In genomic region chr13:31116224-31116623, GRCh38 we compare ENCODE assay signal across 23 cellular contexts. TPM values are rescaled to one million over a fixed set of nuclear protein-coding genes. Genes with fewer than 3 reads are reported as not detected.
DNase-seq lines count a peak whose midpoint lies in the region; FAIRE-seq and TF ChIP-seq lines count a peak whose summit lies in the region.
"Had no signal": no experiment of that assay in that cellular context is flagged by ENCODE, and none has a peak within 500 bp of the region (broad histone marks: within the 10 kb centered on the region; RNA-seq: fewer than 3 reads in every experiment).

No MANE protein-coding gene starts in this region.

- no peaks in the 10 kb centered on the region for H3K79me2 ChIP-seq in neural cell (replicated peaks; ENCODE audit: insufficient read depth, low read length)

- H2AFZ ChIP-seq in neural cell (ENCODE audit: low read depth, low read length): no peak overlapping the region
- H2AFZ ChIP-seq: GM23338 had no signal

- no peak for TF ChIP-seq EP300 in neural cell (conservative IDR thresholded peaks at IDR 0.05; ENCODE audit: poor library complexity, severe bottlenecking)

- no peaks in the 10 kb centered on the region for H3K36me3 Mint-ChIP-seq in nephron progenitor cell (ENCODE audit: low read depth)
- H3K36me3 Mint-ChIP-seq: CD8-positive, alpha-beta memory T cell had no signal

- 43 to 48% methylated on average over 4 of the region's 4 CpGs for WGBS in esophagus squamous epithelium, 2 donors

- POLR2A ChIA-PET in RWPE1 (lab: Yijun Ruan, JAX; ENCODE audit: low non-redundant PET): no interaction called here

- no peak overlapping the region for H3K9ac ChIP-seq in neural cell (ENCODE audit: low read length)

- H3K36me3 ChIP-seq in bronchial epithelial cell (ENCODE audit: control insufficient read depth, insufficient read depth, low read length) (no peaks in the 10 kb centered on the region), esophagus squamous epithelium (no peaks in the 10 kb centered on the region), neural cell (ENCODE audit: insufficient read depth, low read length) (no peaks in the 10 kb centered on the region)
- H3K36me3 ChIP-seq: SJCRH30 had no signal

- DNase-seq in RWPE1 (ENCODE audit: low spot score) (peak; percentile 20), bronchial epithelial cell (ENCODE audit: low read depth) (peak; percentile 83), esophagus squamous epithelium (lab: John Stamatoyannopoulos, UW) (no peak), nephron progenitor cell (no peak), KG1 (lab: John Stamatoyannopoulos, UW) (no peak), AG20443 (ENCODE audit: low spot score) (no peak)
- DNase-seq: CD8-positive, alpha-beta memory T cell; DMS 273 treated with DMSO at 0.1 percent for 48 hours; NCI-H1048; NCI-H1417 treated with DMSO at 0.1 percent for 48 hours; NCI-H187 treated with DMSO at 0.1 percent for 48 hours; NCI-H2171 treated with DMSO at 0.1 percent for 48 hours; NK-92 treated with Interleukin-12 subunit alpha and Interleukin-12 subunit beta, amount 100 ng/mL, for 24 hours; PC-3; SJCRH30 had no signal

- TF ChIP-seq CTCF in RWPE1 (conservative IDR thresholded peaks at IDR 0.05; ENCODE audit: low read depth): no peak
- no peak for TF ChIP-seq CTCF in bronchial epithelial cell (IDR thresholded peaks at IDR 0.05; ENCODE audit: insufficient read depth, low read length, severe bottlenecking)
- no peak for TF ChIP-seq CTCF in esophagus squamous epithelium (IDR thresholded peaks at IDR 0.05)
- TF ChIP-seq CTCF in neural cell (IDR thresholded peaks at IDR 0.05; ENCODE audit: poor library complexity, severe bottlenecking): no peak
- TF ChIP-seq CTCF in nephron progenitor cell (IDR thresholded peaks at IDR 0.05): no peak

- H3K27ac Mint-ChIP-seq in nephron progenitor cell: no peak overlapping the region
- H3K27ac Mint-ChIP-seq: B cell; CD8-positive, alpha-beta memory T cell; GM23338; H9 had no signal

- no peak for FAIRE-seq in bronchial epithelial cell (lab: Jason Lieb, UNC)
- FAIRE-seq: G401.6, HTR-8/SVneo, K562 had no signal

- no peaks in the 10 kb centered on the region for H3F3A ChIP-seq in neural cell (ENCODE audit: insufficient read depth, low read length, poor library complexity, severe bottlenecking)

- peaks cover 0 to 36% (median 18%) of the 10 kb centered on the region in 3 donors for H3K4me1 ChIP-seq in esophagus squamous epithelium
- H3K4me1 ChIP-seq: SJCRH30 had no signal

- intact Hi-C loops in esophagus squamous epithelium (cut with DNase I): no loop called here

- H3K27ac ChIP-seq in RWPE1 (no peak overlapping the region), esophagus squamous epithelium (peak overlapping the region; percentile 49 to 74 (median 62)), neural cell (ENCODE audit: low read length) (no peak overlapping the region)
- H3K27ac ChIP-seq: C4-2B, SJCRH30 had no signal

- peaks cover 3% of the 10 kb centered on the region for H3K9me3 Mint-ChIP-seq in nephron progenitor cell
- H3K9me3 Mint-ChIP-seq: GM23338, H9 had no signal

- no peak for TF ChIP-seq POLR2A in esophagus squamous epithelium (IDR thresholded peaks at IDR 0.05)

- H3K4me2 ChIP-seq in neural cell (ENCODE audit: low read length): no peak overlapping the region
- H3K4me2 ChIP-seq: GM23338 had no signal

- no peaks in the 10 kb centered on the region for H3K27me3 ChIP-seq in bronchial epithelial cell (ENCODE audit: control insufficient read depth, insufficient read depth, low read length)
- H3K27me3 ChIP-seq in esophagus squamous epithelium: peaks cover 0 to 6% (median 0%) of the 10 kb centered on the region in 4 donors
- H3K27me3 ChIP-seq in neural cell (ENCODE audit: insufficient read depth, low read depth, low read length): no peaks in the 10 kb centered on the region

- H4K20me1 ChIP-seq in neural cell (ENCODE audit: insufficient read depth): no peaks in the 10 kb centered on the region

- H3K9me3 ChIP-seq in esophagus squamous epithelium: no peaks in the 10 kb centered on the region
- no peaks in the 10 kb centered on the region for H3K9me3 ChIP-seq in neural cell (ENCODE audit: low read length)
- H3K9me3 ChIP-seq: SJCRH30 had no signal

- peaks cover 25% of the 10 kb centered on the region for H3K4me1 Mint-ChIP-seq in nephron progenitor cell
- H3K4me1 Mint-ChIP-seq: B cell; CD8-positive, alpha-beta memory T cell had no signal

- H3K4me3 ChIP-seq in bronchial epithelial cell (ENCODE audit: low read depth, low read length) (no peak overlapping the region), esophagus squamous epithelium (no peak overlapping the region), neural cell (ENCODE audit: low read length) (no peak overlapping the region)
- H3K4me3 ChIP-seq: GM23338, K562, SJCRH30 had no signal

- no peak overlapping the region for H3K4me3 Mint-ChIP-seq in nephron progenitor cell
- H3K4me3 Mint-ChIP-seq: B cell; CD8-positive, alpha-beta memory T cell; GM23338; H9 had no signal

- H3K9me2 ChIP-seq in neural cell (ENCODE audit: insufficient read depth, low read length): no peaks in the 10 kb centered on the region

- no peak for TF ChIP-seq RAD21 in neural cell (conservative IDR thresholded peaks at IDR 0.05)

- H3K27me3 Mint-ChIP-seq in nephron progenitor cell (ENCODE audit: low read depth, poor library complexity): peaks cover 18% of the 10 kb centered on the region

- CTCF ChIA-PET in RWPE1 (lab: Yijun Ruan, JAX): interaction anchor here (0.7 to 1.5 kb wide), 2 partner anchors 45 to 422 kb away, joined by 3 to 4 read pairs; no protein-coding TSS in a partner anchor

TF ChIP-seq in neural cell, 6 proteins besides CTCF, POLR2A, EP300 and RAD21:
- TF ChIP-seq REST (IDR thresholded peaks at IDR 0.05; ENCODE audit: borderline replicate concordance): peak; percentile 91
- TF ChIP-seq TAF1 (IDR thresholded peaks at IDR 0.05; ENCODE audit: low read depth): no peak

RNA-seq across cellular contexts. Expression of gene HSPH1, which starts 45.5 kb away (rescaled TPM):
- total RNA-seq in bronchial epithelial cell: 26.3 and 32.4 TPM in 2 replicates
- 10 to 100 TPM; 29.3 to 86.1 (median 34.9) TPM for total RNA-seq in esophagus squamous epithelium
- polyA plus RNA-seq in neural cell: 97.4 and 112 TPM in 2 replicates
- 88.1 and 110 TPM in 2 replicates for polyA minus RNA-seq in neural cell

Comparison
In these comparisons a context has a peak if more than half of its experiments do, and no peak if none do; other contexts are left out.
1. DNase-seq: peak in RWPE1 (single experiment) and bronchial epithelial cell (single experiment); none in esophagus squamous epithelium (single experiment), nephron progenitor cell (single experiment), KG1 (single experiment) and AG20443 (single experiment).
2. H3K27ac ChIP-seq: peak in esophagus squamous epithelium (4 of 4); none in RWPE1 (single experiment) and neural cell (single experiment).